ENCODE assay signal across 20 cellular contexts in genomic region chr10:122515022-122515424, GRCh38. TPM values are rescaled to one million over a fixed set of nuclear protein-coding genes. Genes with fewer than 3 reads are reported as not detected.
DNase-seq lines count a peak whose midpoint lies in the region; ATAC-seq and TF ChIP-seq lines count a peak whose summit lies in the region.
"Had no signal": no experiment of that assay in that cellular context is flagged by ENCODE, and none has a peak within 500 bp of the region (broad histone marks: within the 10 kb centered on the region; RNA-seq: fewer than 3 reads in every experiment).

No MANE protein-coding gene starts in this region.

- no peaks in the 10 kb centered on the region for H3K9me3 ChIP-seq in adipocyte (ENCODE audit: control insufficient read depth, low read length)
- no peaks in the 10 kb centered on the region for H3K9me3 ChIP-seq in heart left ventricle
- no peaks in the 10 kb centered on the region for H3K9me3 ChIP-seq in aorta (ENCODE audit: control insufficient read depth, low read length)
- H3K9me3 ChIP-seq: mucosa of descending colon, SK-N-SH had no signal

- peaks cover 23% of the 10 kb centered on the region for H3K36me3 ChIP-seq in ACC112 (ENCODE audit: insufficient read depth, low read length)
- H3K36me3 ChIP-seq in adipocyte (ENCODE audit: control insufficient read depth, insufficient read depth, low read length, severe bottlenecking): peaks cover 60% of the 10 kb centered on the region
- H3K36me3 ChIP-seq in heart left ventricle: peaks cover 0 to 61% (median 24%) of the 10 kb centered on the region in 9 donors
- peaks cover 0 to 11% of the 10 kb centered on the region in 2 donors for H3K36me3 ChIP-seq in aorta (ENCODE audit: control insufficient read depth in 1 of 2, insufficient read depth in 2 of 2, low read length in 1 of 2)

- H3K4me1 ChIP-seq in ACC112 (ENCODE audit: control insufficient read depth, insufficient read depth, low read length, unreplicated experiment) (peaks cover 21% of the 10 kb centered on the region), adipocyte (ENCODE audit: control insufficient read depth, insufficient read depth, low read length) (peaks cover 21% of the 10 kb centered on the region), heart left ventricle (peaks cover 0 to 25% (median 4%) of the 10 kb centered on the region in 12 donors), aorta (ENCODE audit: control insufficient read depth in 1 of 2, insufficient read depth in 2 of 2, low read length in 2 of 2) (no peaks in the 10 kb centered on the region)

- no peaks in the 10 kb centered on the region for H3K27me3 ChIP-seq in ACC112 (ENCODE audit: insufficient read depth, low read length)
- H3K27me3 ChIP-seq in adipocyte (replicated peaks; ENCODE audit: control insufficient read depth, insufficient read depth, low read length): no peaks in the 10 kb centered on the region
- H3K27me3 ChIP-seq in heart left ventricle: no peaks in the 10 kb centered on the region
- no peaks in the 10 kb centered on the region for H3K27me3 ChIP-seq in aorta (ENCODE audit: control insufficient read depth in 1 of 2, insufficient read depth in 2 of 2, low read length in 1 of 2)

- H3K4me3 ChIP-seq in ACC112 (ENCODE audit: low read depth, low read length) (no peak overlapping the region), adipocyte (ENCODE audit: low read length) (no peak overlapping the region), heart left ventricle (no peak overlapping the region), aorta (ENCODE audit: low read length in 2 of 2) (no peak overlapping the region)
- H3K4me3 ChIP-seq: mucosa of descending colon, PC-9 had no signal

- peak; percentile 32 to 83 (median 77) for ATAC-seq in heart left ventricle
- no peak for ATAC-seq in aorta (ENCODE audit: low FRiP score)
- no peak for ATAC-seq in GM21515 (IDR thresholded peaks at IDR 0.05; ENCODE audit: unreplicated experiment)

- 64 to 76% (median 74%) methylated on average over 5 of the region's 5 CpGs for WGBS in heart left ventricle, 4 donors
- WGBS in aorta, 2 donors: 79 to 80% methylated on average over 5 of the region's 5 CpGs

- no peaks in the 10 kb centered on the region for H3K79me2 ChIP-seq in ACC112 (ENCODE audit: control insufficient read depth, insufficient read depth, low read length, unreplicated experiment)

- H2AFZ ChIP-seq in ACC112 (ENCODE audit: low read length, unreplicated experiment): no peak overlapping the region
- H2AFZ ChIP-seq: PC-9 had no signal

- TF ChIP-seq CTCF in heart left ventricle (IDR thresholded peaks at IDR 0.05): no peak

- DNase-seq in adipocyte (ENCODE audit: low read depth) (no peak), heart left ventricle (no peak), pons (ENCODE audit: low spot score) (peak; percentile 64), aorta (no peak), RKO (ENCODE audit: low spot score) (no peak)
- DNase-seq in stimulated activated CD8-positive, alpha-beta memory T cell treated with anti-CD3 and anti-CD28 coated beads, Interleukin-4, amount 100 ng/mL, for 48 hours: no peak
- DNase-seq: activated CD8-positive, alpha-beta memory T cell treated with anti-CD3 and anti-CD28 coated beads for 24 hours; activated T-cell treated with anti-CD3 and anti-CD28 coated beads, Interleukin-2, amount 50 U/mL, for 72 hours; CD4-positive, CD25-positive, alpha-beta regulatory T cell; DND-41; effector CD4-positive, alpha-beta T cell; mucosa of descending colon; NCI-H146; NCI-H774; PC-9; SK-N-SH; T-helper 9 cell had no signal

- peak overlapping the region; percentile 43 for H3K9ac ChIP-seq in adipocyte (ENCODE audit: low read length)
- H3K9ac ChIP-seq: SK-N-SH had no signal

- peak overlapping the region; percentile 68 for H3K27ac ChIP-seq in ACC112 (ENCODE audit: low read depth, low read length)
- H3K27ac ChIP-seq in heart left ventricle: peak overlapping the region in 11 of 12 donors; percentile 23 to 66 (median 38)
- H3K27ac ChIP-seq in aorta (ENCODE audit: low read depth in 1 of 2, low read length in 2 of 2): no peak overlapping the region
- H3K27ac ChIP-seq: PC-9 had no signal

- no peak for TF ChIP-seq POLR2A in heart left ventricle (IDR thresholded peaks at IDR 0.05)

- intact Hi-C loops in heart left ventricle (cut with DNase I): no loop called here
- intact Hi-C loops in aorta (cut with DNase I): no loop called here

RNA-seq across cellular contexts. Expression of gene DMBT1, which starts 45.5 kb away (rescaled TPM):
- under 1 TPM in 4 of 9 donors, not detected in 5; 0.04 to 0.49 (median 0.10) TPM for total RNA-seq in heart left ventricle
- under 1 TPM; 0.04 to 0.30 TPM for polyA plus RNA-seq in heart left ventricle
- under 1 TPM; 0.10 to 0.12 TPM for total RNA-seq in aorta
- polyA plus RNA-seq in aorta: 1 to 10 TPM in 1 of 2 donors, under 1 TPM in 1; 0.05 to 4.9 TPM
- total RNA-seq: activated T-cell treated with anti-CD3 and anti-CD28 coated beads, Interleukin-2, amount 50 U/mL, for 72 hours; bronchial epithelial cell; CD4-positive, CD25-positive, alpha-beta regulatory T cell had no signal
- polyA plus RNA-seq: CD4-positive, CD25-positive, alpha-beta regulatory T cell; SK-N-SH had no signal

RNA-seq across cellular contexts. Expression of gene HTRA1, which starts 53.7 kb away (rescaled TPM):
- total RNA-seq in heart left ventricle (100 to 1,000 TPM in 3 of 9 donors, 10 to 100 TPM in 6; 35.7 to 153 (median 57.6) TPM), aorta (100 to 1,000 TPM; 261 to 386 TPM)
- polyA plus RNA-seq in heart left ventricle (10 to 100 TPM; 30.5 to 34.9 TPM), aorta (100 to 1,000 TPM; 324 to 465 TPM)
- total RNA-seq: activated T-cell treated with anti-CD3 and anti-CD28 coated beads, Interleukin-2, amount 50 U/mL, for 72 hours; CD4-positive, CD25-positive, alpha-beta regulatory T cell had no signal
- polyA plus RNA-seq: CD4-positive, CD25-positive, alpha-beta regulatory T cell had no signal

Comparison
In these comparisons a context has a peak if more than half of its experiments do, and no peak if none do; other contexts are left out.
1. H3K27ac ChIP-seq: peak in ACC112 (single experiment) and heart left ventricle (11 of 12); none in aorta (0 of 2).
2. ATAC-seq: peak in heart left ventricle (4 of 4); none in aorta (single experiment) and GM21515 (single experiment).